13 cellular contexts compared by ENCODE assay signal in the genomic region with DNA sequence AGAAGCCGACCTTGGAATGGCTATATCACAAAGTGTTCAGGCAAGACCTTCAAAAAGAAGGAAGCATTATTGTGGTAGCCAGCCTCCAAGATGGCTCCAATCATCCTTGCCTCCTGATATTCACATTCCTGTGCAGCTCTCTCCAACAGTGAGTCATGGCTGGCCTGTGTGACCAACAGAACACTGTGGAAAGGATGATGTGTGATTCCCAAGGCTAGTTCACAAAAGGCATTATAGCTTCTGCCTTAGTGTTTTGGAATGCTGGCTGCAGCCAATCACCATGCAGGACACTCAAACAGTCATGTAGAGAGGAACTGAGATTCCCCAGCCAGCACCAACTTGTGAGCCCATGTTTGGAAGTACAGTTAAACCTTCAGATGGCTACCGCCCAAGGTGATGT.
DNase-seq lines count a peak whose midpoint lies in the region; ATAC-seq and TF ChIP-seq lines count a peak whose summit lies in the region.
"Had no signal": no experiment of that assay in that cellular context is flagged by ENCODE, and none has a peak within 500 bp of the region (broad histone marks: within the 10 kb centered on the region; RNA-seq: fewer than 3 reads in every experiment).

No MANE protein-coding gene starts in this region.

- H3K36me3 ChIP-seq in brain microvascular endothelial cell (replicated peaks) (no peaks in the 10 kb centered on the region), HAP-1 (replicated peaks) (peaks cover 14% of the 10 kb centered on the region; the same call in 1 of the 2 replicates)

- no peaks in the 10 kb centered on the region for H3K4me1 ChIP-seq in HAP-1
- H3K4me1 ChIP-seq: heart left ventricle, suprapubic skin had no signal

- peak overlapping the region; percentile 87 for H3K27ac ChIP-seq in brain microvascular endothelial cell
- H3K27ac ChIP-seq: heart left ventricle, suprapubic skin had no signal

- in situ Hi-C loops in brain microvascular endothelial cell (cut with HindIII; ENCODE audit: low pct_ligation_motif_present, low sequenced_read_pairs), result no loop called here
- in situ Hi-C loops in HAP-1 (cut with MboI; ENCODE audit: low sequenced_read_pairs), result no loop called here

- no peaks in the 10 kb centered on the region for H3K9me3 ChIP-seq in HAP-1
- H3K9me3 ChIP-seq: heart left ventricle, suprapubic skin had no signal

- H3K27me3 ChIP-seq in brain microvascular endothelial cell (replicated peaks), result no peaks in the 10 kb centered on the region
- no peaks in the 10 kb centered on the region for H3K27me3 ChIP-seq in HAP-1 (ENCODE audit: low read depth)
- H3K27me3 ChIP-seq: heart left ventricle, suprapubic skin had no signal

- DNase-seq in A172 (ENCODE audit: low spot score), result peak; percentile 95
- peak; percentile 87 for DNase-seq in HS-5 (ENCODE audit: low read depth)
- DNase-seq in brain microvascular endothelial cell, result peak; percentile 100
- DNase-seq in iPS-NIHi7 (ENCODE audit: extremely low spot score), result peak; percentile 29
- no peak for DNase-seq in medulla oblongata (ENCODE audit: extremely low spot score)
- no peak for DNase-seq in HAP-1 (ENCODE audit: low spot score in 2 of 2)
- no peak for DNase-seq in amygdala (lab: John Stamatoyannopoulos, UW)
- DNase-seq: activated CD8-positive, alpha-beta memory T cell treated with anti-CD3 and anti-CD28 coated beads for 24 hours; anterior cingulate cortex; heart left ventricle; stimulated activated CD4-positive, alpha-beta T cell treated with anti-CD3 and anti-CD28 coated beads, Interleukin-4, amount 100 ng/mL, for 1 hour had no signal

- H3K4me3 ChIP-seq in brain microvascular endothelial cell (ENCODE audit: low read depth, low read length), result no peak overlapping the region
- no peak overlapping the region for H3K4me3 ChIP-seq in HAP-1
- H3K4me3 ChIP-seq: heart left ventricle, suprapubic skin had no signal

- TF ChIP-seq CTCF in brain microvascular endothelial cell (IDR thresholded peaks at IDR 0.05; ENCODE audit: low read depth, low read length, missing control alignments), result no peak

- ATAC-seq in GM18873 (IDR thresholded peaks at IDR 0.05; ENCODE audit: low FRiP score, unreplicated experiment), result no peak
- ATAC-seq: heart left ventricle had no signal

Comparison
In these comparisons a context has a peak if more than half of its experiments do, and no peak if none do; other contexts are left out.
1. DNase-seq: peak in A172 (single experiment), HS-5 (single experiment), brain microvascular endothelial cell (single experiment) and iPS-NIHi7 (single experiment); none in medulla oblongata (single experiment), HAP-1 (0 of 2) and amygdala (0 of 56).